In the genomic region with DNA sequence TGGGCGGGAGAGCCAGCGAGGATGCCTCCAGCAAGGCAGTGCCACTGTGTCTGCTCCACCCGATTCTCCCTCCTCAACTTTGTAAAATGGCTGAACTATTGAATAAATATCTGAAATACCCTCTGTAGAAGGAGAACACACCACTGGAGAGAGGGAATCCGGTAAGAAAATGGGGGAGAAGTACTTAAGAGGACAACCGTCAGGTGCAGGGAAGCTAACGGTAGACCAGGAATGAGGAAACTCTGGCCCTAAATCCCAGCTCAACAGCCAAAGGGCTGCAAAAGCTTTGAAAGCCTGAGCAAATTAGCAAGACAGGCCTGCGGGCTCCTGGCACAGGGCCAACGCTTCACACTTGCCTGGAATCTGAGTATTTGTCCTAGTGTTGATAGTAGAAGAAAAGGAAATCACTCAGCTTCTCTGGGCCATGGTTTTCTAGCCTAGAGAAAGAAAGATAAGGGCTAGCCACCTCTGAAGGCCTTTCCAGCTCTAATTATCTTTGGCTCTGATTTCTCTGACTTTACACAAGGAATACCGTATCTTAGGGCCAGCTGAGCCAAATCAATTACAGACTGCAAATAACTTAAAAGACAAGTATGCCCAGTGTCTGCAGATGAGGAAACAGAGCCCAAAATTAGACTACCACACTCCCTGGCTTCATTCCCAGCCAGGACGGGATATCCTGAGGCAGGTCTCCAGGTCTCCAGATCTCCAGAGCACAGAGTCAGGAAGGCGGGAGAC, we compare ENCODE assay signal across 8 cellular contexts.
A peak's percentile ranks its signal among the peaks of the same experiment; 100 is the strongest.
DNase-seq lines count a peak whose midpoint lies in the region; ATAC-seq lines count a peak whose summit lies in the region.

No MANE protein-coding gene starts in this region.

- DNase-seq in EL, result peak; percentile 59
- peak; percentile 11 to 64 for DNase-seq in NCI-H446 (lab: John Stamatoyannopoulos, UW)
- peak; percentile 90 for DNase-seq in dermis blood vessel endothelial cell
- DNase-seq in NOMO-1 treated with dmso at 0.1 percent for 144 hours (lab: John Stamatoyannopoulos, UW; ENCODE audit: unreplicated experiment), result no peak
- DNase-seq in T-cell, result no peak
- DNase-seq in CD8-positive, alpha-beta memory T cell, result no peak
- DNase-seq in activated T-cell treated with anti-CD3 and anti-CD28 coated beads, Interleukin-2, amount 50 U/mL, for 4 hours, result no peak

- no peak overlapping the region for H3K4me3 ChIP-seq in mesodermal cell (ENCODE audit: extremely low read depth, insufficient read depth, low read length, poor library complexity, severe bottlenecking)
- H3K4me3 ChIP-seq in CD8-positive, alpha-beta memory T cell (ENCODE audit: low read length), result no peak overlapping the region

- ATAC-seq in T-cell (replicated peaks in 1 of 4), result no peak
- no peak for ATAC-seq in activated T-cell treated with anti-CD3 and anti-CD28 coated beads, Interleukin-2, amount 50 U/mL, for 4 hours

- H3K27ac Mint-ChIP-seq in T-cell, result no peak overlapping the region
- peak overlapping the region in 4 of 8 donors; percentile 5 to 86 (median 49) for H3K27ac Mint-ChIP-seq in CD8-positive, alpha-beta memory T cell

- WGBS in mesodermal cell (ENCODE audit: insufficient coverage in 2 of 2), 2 experiments, result 41 to 55% methylated on average over 2 to 7 of the region's 11 CpGs

- H3K36me3 Mint-ChIP-seq in T-cell, result peaks cover 28% of the 10 kb centered on the region
- H3K36me3 Mint-ChIP-seq in CD8-positive, alpha-beta memory T cell, result peaks cover 0 to 50% (median 8%) of the 10 kb centered on the region in 3 donors
- H3K36me3 Mint-ChIP-seq in activated T-cell treated with anti-CD3 and anti-CD28 coated beads, Interleukin-2, amount 50 U/mL, for 4 hours (ENCODE audit: insufficient read depth), result peaks cover 37% of the 10 kb centered on the region

- H3K4me1 Mint-ChIP-seq in T-cell, result peaks cover 88 to 97% (median 97%) of the 10 kb centered on the region in 3 donors
- peaks cover 91 to 97% (median 96%) of the 10 kb centered on the region in 3 donors for H3K4me1 Mint-ChIP-seq in CD8-positive, alpha-beta memory T cell
- H3K4me1 Mint-ChIP-seq in activated T-cell treated with anti-CD3 and anti-CD28 coated beads, Interleukin-2, amount 50 U/mL, for 4 hours (ENCODE audit: low read depth), result peaks cover 96% of the 10 kb centered on the region

- peak overlapping the region; percentile 65 for H3K27ac ChIP-seq in mesodermal cell (ENCODE audit: low read depth, low read length, severe bottlenecking)
- no peak overlapping the region for H3K27ac ChIP-seq in CD8-positive, alpha-beta memory T cell (ENCODE audit: low read depth, low read length)

- peaks cover 24% of the 10 kb centered on the region for H3K36me3 ChIP-seq in mesodermal cell (ENCODE audit: control insufficient read depth, insufficient read depth, low read length)
- H3K36me3 ChIP-seq in CD8-positive, alpha-beta memory T cell (ENCODE audit: insufficient read depth, low read length), result no peaks in the 10 kb centered on the region

- POLR2A ChIA-PET in T-cell (lab: Charles Lee), result interaction anchor here (0.5 to 0.6 kb wide), 2 partner anchors 34 to 129 kb away, joined by 3 to 4 read pairs; no protein-coding TSS in a partner anchor
- POLR2A ChIA-PET in CD8-positive, alpha-beta memory T cell (lab: Charles Lee), result no interaction called here

- peaks cover 30% of the 10 kb centered on the region for H3K4me1 ChIP-seq in mesodermal cell (ENCODE audit: control insufficient read depth, insufficient read depth, low read length, poor library complexity, severe bottlenecking)
- peaks cover 63% of the 10 kb centered on the region for H3K4me1 ChIP-seq in CD8-positive, alpha-beta memory T cell (ENCODE audit: insufficient read depth, low read length)

- H3K27me3 ChIP-seq in CD8-positive, alpha-beta memory T cell (ENCODE audit: insufficient read depth, low read length, poor library complexity, severe bottlenecking), result no peaks in the 10 kb centered on the region

- no peaks in the 10 kb centered on the region for H3K27me3 Mint-ChIP-seq in T-cell
- no peaks in the 10 kb centered on the region for H3K27me3 Mint-ChIP-seq in CD8-positive, alpha-beta memory T cell
- no peaks in the 10 kb centered on the region for H3K27me3 Mint-ChIP-seq in activated T-cell treated with anti-CD3 and anti-CD28 coated beads, Interleukin-2, amount 50 U/mL, for 4 hours (ENCODE audit: low read depth)

- no peak overlapping the region for H3K4me3 Mint-ChIP-seq in T-cell
- no peak overlapping the region for H3K4me3 Mint-ChIP-seq in CD8-positive, alpha-beta memory T cell
- no peak overlapping the region for H3K4me3 Mint-ChIP-seq in activated T-cell treated with anti-CD3 and anti-CD28 coated beads, Interleukin-2, amount 50 U/mL, for 4 hours

- CTCF ChIA-PET in T-cell (lab: Charles Lee), result interaction anchor here in 1 of 2 donors (0.6 kb wide), 1 partner anchor 179 kb away, joined by 4 read pairs; no protein-coding TSS in a partner anchor
- CTCF ChIA-PET in CD8-positive, alpha-beta memory T cell (lab: Charles Lee), result interaction anchor here (0.9 to 1.4 kb wide), 6 partner anchors 9 to 146 kb away, joined by 3 to 5 read pairs (median 3); no protein-coding TSS in a partner anchor

- H3K9me3 Mint-ChIP-seq in T-cell, result no peaks in the 10 kb centered on the region
- H3K9me3 Mint-ChIP-seq in CD8-positive, alpha-beta memory T cell, result no peaks in the 10 kb centered on the region
- H3K9me3 Mint-ChIP-seq in activated T-cell treated with anti-CD3 and anti-CD28 coated beads, Interleukin-2, amount 50 U/mL, for 4 hours, result no peaks in the 10 kb centered on the region

- no peaks in the 10 kb centered on the region for H3K9me3 ChIP-seq in mesodermal cell (ENCODE audit: control insufficient read depth, low read length)
- no peaks in the 10 kb centered on the region for H3K9me3 ChIP-seq in CD8-positive, alpha-beta memory T cell (ENCODE audit: low read length)

Comparison
In these comparisons a context has a peak if more than half of its experiments do, and no peak if none do; other contexts are left out.
1. DNase-seq: peak in EL (single experiment), NCI-H446 (2 of 2) and dermis blood vessel endothelial cell (single experiment); none in NOMO-1 treated with dmso at 0.1 percent for 144 hours (single experiment), T-cell (0 of 34), CD8-positive, alpha-beta memory T cell (0 of 5) and activated T-cell treated with anti-CD3 and anti-CD28 coated beads, Interleukin-2, amount 50 U/mL, for 4 hours (single experiment).